In the genomic region with DNA sequence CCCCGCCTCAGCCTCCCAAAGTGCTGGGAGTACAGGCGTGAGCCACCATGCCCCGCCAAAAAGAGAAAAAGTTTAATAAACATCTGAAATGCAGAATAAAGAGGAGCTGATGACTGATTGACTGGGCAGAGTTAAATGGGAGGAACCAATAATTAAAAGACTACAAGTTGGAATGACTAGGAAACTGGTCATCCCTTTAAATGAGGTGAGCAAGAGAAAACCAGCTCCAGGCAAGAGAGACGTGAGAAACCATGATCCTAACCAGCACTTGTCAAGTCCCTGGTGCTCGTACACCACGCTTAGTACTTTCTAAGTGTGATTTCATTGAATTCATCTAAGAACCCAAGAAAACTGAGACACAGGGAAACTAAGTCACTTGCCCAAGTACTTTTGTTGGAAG, we compare ENCODE assay signal across 24 cellular contexts. TPM values are rescaled to one million over a fixed set of nuclear protein-coding genes. Genes with fewer than 3 reads are reported as not detected.
"Had no signal": no experiment of that assay in that cellular context is flagged by ENCODE, and none has a peak within 500 bp of the region (broad histone marks: within the 10 kb centered on the region; RNA-seq: fewer than 3 reads in every experiment).

No MANE protein-coding gene starts in this region.

- H3K36me3 ChIP-seq: colonic mucosa, heart right ventricle, neutrophil, spleen, stomach, thoracic aorta had no signal

- H3K27ac ChIP-seq: colonic mucosa, heart right ventricle, neutrophil, spleen, stomach, thoracic aorta had no signal

- H3K4me3 Mint-ChIP-seq: naive thymus-derived CD8-positive, alpha-beta T cell; stimulated activated naive B cell treated with anti-CD40 and anti-IgM and Interleukin-4, amounts not matched to agents 10 μg/mL and 1 μg/mL and 100 μg/mL, for 72 hours had no signal

- H3K36me3 Mint-ChIP-seq: stimulated activated naive B cell treated with anti-CD40 and anti-IgM and Interleukin-4, amounts not matched to agents 10 μg/mL and 1 μg/mL and 100 μg/mL, for 72 hours had no signal

- H3K4me1 ChIP-seq: colonic mucosa had no signal

- H3K9me3 Mint-ChIP-seq: naive thymus-derived CD8-positive, alpha-beta T cell had no signal

- ATAC-seq: heart right ventricle; left lobe of liver; mucosa of descending colon; naive thymus-derived CD8-positive, alpha-beta T cell; sciatic nerve; stimulated activated naive B cell treated with anti-CD40 and anti-IgM and Interleukin-4, amounts not matched to agents 10 μg/mL and 1 μg/mL and 100 μg/mL, for 72 hours had no signal

- FAIRE-seq: frontal cortex, islet of Langerhans had no signal

- H3K4me3 ChIP-seq: colonic mucosa, heart right ventricle, mucosa of descending colon, spleen, stomach, thoracic aorta had no signal

- H3K9me3 ChIP-seq: colonic mucosa, heart right ventricle, mucosa of descending colon, neutrophil, spleen, stomach, thoracic aorta had no signal

- H3K27ac Mint-ChIP-seq: naive thymus-derived CD8-positive, alpha-beta T cell; stimulated activated naive B cell treated with anti-CD40 and anti-IgM and Interleukin-4, amounts not matched to agents 10 μg/mL and 1 μg/mL and 100 μg/mL, for 72 hours had no signal

- DNase-seq: colonic mucosa; dermis blood vessel endothelial cell; erythroblast; heart right ventricle; hypothalamus; kidney glomerular epithelial cell; mammary epithelial cell; mucosa of descending colon; naive thymus-derived CD8-positive, alpha-beta T cell; posterior cingulate gyrus; spleen; stimulated activated CD4-positive, alpha-beta T cell treated with anti-CD3 and anti-CD28 coated beads, Interleukin-2, amount 100 ng/mL, for 24 hours; stimulated activated CD4-positive, alpha-beta T cell treated with anti-CD3 and anti-CD28 coated beads, Interleukin-4, amount 100 ng/mL, for 4 hours; stimulated activated naive B cell treated with anti-CD40 and anti-IgM and Interleukin-4, amounts not matched to agents 10 μg/mL and 1 μg/mL and 100 μg/mL, for 72 hours; stomach; substantia nigra had no signal

- H3K27me3 ChIP-seq: colonic mucosa, neutrophil, stomach had no signal

RNA-seq across cellular contexts. Expression of a gene that starts 47.9 kb away (rescaled TPM):
- total RNA-seq: dermis blood vessel endothelial cell, left lobe of liver, skeletal muscle tissue, urinary bladder had no signal
